ENCODE assay signal across 1 cellular context in genomic region chr12:6944381-6945186, GRCh38.
TF ChIP-seq lines count a peak whose summit lies in the region.

No MANE protein-coding gene starts in this region.

TF ChIP-seq in K562, 482 proteins besides CTCF, POLR2A, EP300 and RAD21 (continues in another document):
- TF ChIP-seq ZNF584 (CRISPR knock-in tag; IDR thresholded peaks at IDR 0.05; ENCODE audit: low read depth) (no peak), RUNX1 (IDR thresholded peaks at IDR 0.05; ENCODE audit: low read depth) (no peak), SMC3 (conservative IDR thresholded peaks at IDR 0.05; ENCODE audit: insufficient read depth, low read depth, low read length) (peak; percentile 68), ZNF431 (CRISPR knock-in tag; IDR thresholded peaks at IDR 0.05) (peak; percentile 30; the same call in 1 of the 2 replicates), ZNF512 (tag; IDR thresholded peaks at IDR 0.05) (no peak), SNRNP70 (optimal IDR thresholded peaks at IDR 0.05; ENCODE audit: low read depth, low read length) (peak; percentile 81), CBX5 (IDR thresholded peaks at IDR 0.05; ENCODE audit: borderline replicate concordance, low read depth) (no peak), AFF4 (CRISPR knock-in tag; IDR thresholded peaks at IDR 0.05) (peak; percentile 62), RBBP5 (IDR thresholded peaks at IDR 0.05; ENCODE audit: borderline replicate concordance, insufficient read depth, low read length, poor library complexity, severe bottlenecking) (peak; percentile 4), ZBTB2 (IDR thresholded peaks at IDR 0.05) (no peak), POLR3G (IDR thresholded peaks at IDR 0.05; ENCODE audit: extremely low read depth, insufficient read length, insufficient replicate concordance) (no peak), YY1 (IDR thresholded peaks at IDR 0.05; ENCODE audit: borderline replicate concordance in 1 of 3, control insufficient read depth in 1 of 3, extremely low read depth in 1 of 3, insufficient read depth in 3 of 3, insufficient read length in 1 of 3, insufficient replicate concordance in 2 of 3, low read depth in 1 of 3, low read length in 2 of 3) (peak in 1 of 3 experiments; percentile 35), CREB5 (CRISPR knock-in tag; IDR thresholded peaks at IDR 0.05) (no peak), ZHX1 (conservative IDR thresholded peaks at IDR 0.05; ENCODE audit: low read length) (no peak), SIRT6 (IDR thresholded peaks at IDR 0.05; ENCODE audit: low read depth, low read length) (no peak), NELFE (IDR thresholded peaks at IDR 0.05; ENCODE audit: insufficient read depth, insufficient read length) (peak; percentile 67), ZFX (CRISPR knock-in tag; IDR thresholded peaks at IDR 0.05) (peak; percentile 44; the same call in 1 of the 2 replicates), SMAD4 (CRISPR knock-in tag; conservative IDR thresholded peaks at IDR 0.05) (0 out of 2 replicates have a peak, but pooled peaks have one; percentile 48), ZBTB11 (CRISPR knock-in tag; IDR thresholded peaks at IDR 0.05) (peak in 1 of 3 experiments; percentile 35; a peak in 1 of 6 replicates), ATF1 (CRISPR knock-in tag; IDR thresholded peaks at IDR 0.05) (no peak), ATF1 (tag; IDR thresholded peaks at IDR 0.05) (peak; percentile 19; the same call in 1 of the 2 replicates), LCOR (CRISPR knock-in tag; IDR thresholded peaks at IDR 0.05) (peak; percentile 84), ELF1 (tag; IDR thresholded peaks at IDR 0.05) (0 out of 2 replicates have a peak, but pooled peaks have one; percentile 10), CUX1 (CRISPR knock-in tag; IDR thresholded peaks at IDR 0.05) (no peak), PCBP1 (IDR thresholded peaks at IDR 0.05; ENCODE audit: low read depth, low read length, poor library complexity, severe bottlenecking) (peak; percentile 67)
